In the genomic region with DNA sequence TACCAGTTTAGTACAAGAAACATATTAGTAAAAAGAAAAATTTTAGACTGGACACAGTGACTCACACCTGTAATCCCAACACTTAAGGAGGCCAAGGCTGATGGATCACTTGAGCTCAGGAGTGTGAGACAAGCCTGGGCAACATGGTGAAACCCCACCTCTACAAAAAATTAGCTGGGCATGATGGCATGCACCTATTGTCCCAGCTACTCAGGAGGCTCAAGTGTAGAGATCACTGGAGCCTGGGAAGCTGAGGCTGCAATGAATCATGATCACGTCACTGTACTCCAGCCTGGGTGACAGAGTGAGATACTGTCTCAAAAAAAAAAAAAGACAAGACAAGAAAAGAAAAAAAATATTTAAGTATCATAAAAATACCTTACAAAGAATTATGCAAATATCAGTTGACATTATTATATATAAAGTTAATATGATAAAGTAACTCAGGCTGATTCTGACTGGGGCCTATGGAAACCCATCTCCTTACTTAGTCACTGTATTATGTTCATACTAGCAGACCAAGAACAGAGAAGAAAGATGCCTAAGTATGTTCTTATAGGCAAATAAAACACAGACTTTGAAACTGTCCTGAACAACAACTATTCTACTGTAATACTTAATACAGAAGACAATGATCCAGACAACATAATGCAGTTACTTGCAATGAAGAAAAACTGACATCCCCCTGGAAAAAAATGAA, we compare ENCODE assay signal across 12 cellular contexts. TPM values are rescaled to one million over a fixed set of nuclear protein-coding genes. Genes with fewer than 3 reads are reported as not detected.
A peak's percentile ranks its signal among the peaks of the same experiment; 100 is the strongest.
DNase-seq lines count a peak whose midpoint lies in the region; ATAC-seq and TF ChIP-seq lines count a peak whose summit lies in the region.
"Had no signal": no experiment of that assay in that cellular context is flagged by ENCODE, and none has a peak within 500 bp of the region (broad histone marks: within the 10 kb centered on the region; RNA-seq: fewer than 3 reads in every experiment).

No MANE protein-coding gene starts in this region.

- ATAC-seq in RWPE2 (ENCODE audit: low read depth): peak; percentile 99
- no peak for ATAC-seq in GM18861 (IDR thresholded peaks at IDR 0.05; ENCODE audit: unreplicated experiment)

- H3K27me3 ChIP-seq in RWPE2 (ENCODE audit: insufficient read depth, poor library complexity, severe bottlenecking): no peaks in the 10 kb centered on the region
- H3K27me3 ChIP-seq: stomach had no signal

- no peaks in the 10 kb centered on the region for H3K9me3 ChIP-seq in RWPE2 (ENCODE audit: severe bottlenecking)
- H3K9me3 ChIP-seq: stomach had no signal

- no peak overlapping the region for H3K4me3 Mint-ChIP-seq in type B pancreatic cell

- CTCF ChIA-PET in HEK293T (lab: Yijun Ruan, JAX): interaction anchor here (1.1 kb wide), 1 partner anchor 92 kb away, joined by 3 read pairs; no protein-coding TSS in a partner anchor

- peak; percentile 58 for DNase-seq in NCI-H82 (lab: John Stamatoyannopoulos, UW)
- DNase-seq in NCI-H82 treated with DMSO at 0.1 percent for 48 hours (lab: John Stamatoyannopoulos, UW; ENCODE audit: unreplicated experiment): no peak
- peak; percentile 77 for DNase-seq in RWPE2 (ENCODE audit: low spot score)
- DNase-seq in fibroblast of mammary gland (ENCODE audit: low read depth): peak; percentile 67
- DNase-seq in type B pancreatic cell (ENCODE audit: extremely low spot score, unreplicated experiment): no peak
- no peak for DNase-seq in NCI-H446 treated with DMSO at 0.1 percent for 48 hours (lab: John Stamatoyannopoulos, UW)
- no peak for DNase-seq in HEK293T (ENCODE audit: extremely low spot score)
- DNase-seq: activated CD4-positive, alpha-beta T cell treated with anti-CD3 and anti-CD28 coated beads, Interleukin-2, amount 50 U/mL, for 4 hours; activated effector memory CD4-positive, alpha-beta T cell treated with anti-CD3 and anti-CD28 coated beads, Interleukin-2, amount 50 U/mL, for 16 hours; stimulated activated CD4-positive, alpha-beta T cell treated with anti-CD3 and anti-CD28 coated beads, Interleukin-4, amount 100 ng/mL, for 24 hours; stomach had no signal

- H3K4me1 ChIP-seq in RWPE2 (ENCODE audit: insufficient read depth, poor library complexity, severe bottlenecking): peaks cover 13% of the 10 kb centered on the region

- H3K4me1 Mint-ChIP-seq in type B pancreatic cell (ENCODE audit: unreplicated experiment): peaks cover 12% of the 10 kb centered on the region

- POLR2A ChIA-PET in HEK293T (lab: Yijun Ruan, JAX): interaction anchor here (1.0 kb wide), 1 partner anchor 28 kb away, joined by 4 read pairs; a partner anchor contains a TSS

- no peaks in the 10 kb centered on the region for H3K27me3 Mint-ChIP-seq in type B pancreatic cell

- H3K36me3 ChIP-seq in RWPE2 (ENCODE audit: low read depth): no peaks in the 10 kb centered on the region; the same call in 1 of the 2 replicates

- H3K27ac Mint-ChIP-seq in type B pancreatic cell: no peak overlapping the region

- TF ChIP-seq CTCF in RWPE2 (IDR thresholded peaks at IDR 0.05; ENCODE audit: poor library complexity, severe bottlenecking) (no peak), fibroblast of mammary gland (conservative IDR thresholded peaks at IDR 0.05; ENCODE audit: control insufficient read depth, insufficient read depth, low read depth, low read length) (no peak), type B pancreatic cell (conservative IDR thresholded peaks at IDR 0.05) (peak; percentile 23)

- H3K4me3 ChIP-seq in RWPE2 (ENCODE audit: severe bottlenecking) (no peak overlapping the region), fibroblast of mammary gland (ENCODE audit: control insufficient read depth, low read depth, low read length) (no peak overlapping the region)
- H3K4me3 ChIP-seq: stomach had no signal

- H3K36me3 Mint-ChIP-seq in type B pancreatic cell: peaks cover 21% of the 10 kb centered on the region

- peak overlapping the region; percentile 69 for H3K27ac ChIP-seq in RWPE2 (ENCODE audit: poor library complexity, severe bottlenecking)
- H3K27ac ChIP-seq: stomach had no signal

- no peaks in the 10 kb centered on the region for H3K9me3 Mint-ChIP-seq in type B pancreatic cell

TF ChIP-seq in HEK293T, 16 proteins besides CTCF, POLR2A, EP300 and RAD21:
- no peak for TF ChIP-seq TARDBP (IDR thresholded peaks at IDR 0.05)
- TF ChIP-seq NFRKB (IDR thresholded peaks at IDR 0.05): no peak
- no peak for TF ChIP-seq ZNF384 (IDR thresholded peaks at IDR 0.05)
- TF ChIP-seq ELF4 (IDR thresholded peaks at IDR 0.05): no peak
- TF ChIP-seq FOXK2 (IDR thresholded peaks at IDR 0.05): no peak
- no peak for TF ChIP-seq CTBP1 (IDR thresholded peaks at IDR 0.05; ENCODE audit: borderline replicate concordance)
- no peak for TF ChIP-seq SP1 (IDR thresholded peaks at IDR 0.05)
- no peak for TF ChIP-seq BHLHE40 (IDR thresholded peaks at IDR 0.05; ENCODE audit: borderline replicate concordance)
- no peak for TF ChIP-seq L3MBTL2 (conservative IDR thresholded peaks at IDR 0.05)
- TF ChIP-seq, protein P1, sequence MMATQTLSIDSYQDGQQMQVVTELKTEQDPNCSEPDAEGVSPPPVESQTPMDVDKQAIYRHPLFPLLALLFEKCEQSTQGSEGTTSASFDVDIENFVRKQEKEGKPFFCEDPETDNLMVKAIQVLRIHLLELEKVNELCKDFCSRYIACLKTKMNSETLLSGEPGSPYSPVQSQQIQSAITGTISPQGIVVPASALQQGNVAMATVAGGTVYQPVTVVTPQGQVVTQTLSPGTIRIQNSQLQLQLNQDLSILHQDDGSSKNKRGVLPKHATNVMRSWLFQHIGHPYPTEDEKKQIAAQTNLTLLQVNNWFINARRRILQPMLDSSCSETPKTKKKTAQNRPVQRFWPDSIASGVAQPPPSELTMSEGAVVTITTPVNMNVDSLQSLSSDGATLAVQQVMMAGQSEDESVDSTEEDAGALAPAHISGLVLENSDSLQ (IDR thresholded peaks at IDR 0.05): no peak
- TF ChIP-seq ARNT (IDR thresholded peaks at IDR 0.05): no peak
TF ChIP-seq in HEK293T: peak in this region for 0.

RNA-seq across cellular contexts. Expression of a gene that starts 27.3 kb away (rescaled TPM):
- total RNA-seq in type B pancreatic cell (ENCODE audit: low replicate concordance): 25.5 and 39.6 TPM in 2 replicates

Comparison
In these comparisons a context has a peak if more than half of its experiments do, and no peak if none do; other contexts are left out.
1. DNase-seq: peak in NCI-H82 (single experiment), RWPE2 (single experiment) and fibroblast of mammary gland (single experiment); none in NCI-H82 treated with DMSO at 0.1 percent for 48 hours (single experiment), type B pancreatic cell (single experiment), NCI-H446 treated with DMSO at 0.1 percent for 48 hours (single experiment) and HEK293T (single experiment).